1 cellular context compared by ENCODE assay signal in the genomic region with DNA sequence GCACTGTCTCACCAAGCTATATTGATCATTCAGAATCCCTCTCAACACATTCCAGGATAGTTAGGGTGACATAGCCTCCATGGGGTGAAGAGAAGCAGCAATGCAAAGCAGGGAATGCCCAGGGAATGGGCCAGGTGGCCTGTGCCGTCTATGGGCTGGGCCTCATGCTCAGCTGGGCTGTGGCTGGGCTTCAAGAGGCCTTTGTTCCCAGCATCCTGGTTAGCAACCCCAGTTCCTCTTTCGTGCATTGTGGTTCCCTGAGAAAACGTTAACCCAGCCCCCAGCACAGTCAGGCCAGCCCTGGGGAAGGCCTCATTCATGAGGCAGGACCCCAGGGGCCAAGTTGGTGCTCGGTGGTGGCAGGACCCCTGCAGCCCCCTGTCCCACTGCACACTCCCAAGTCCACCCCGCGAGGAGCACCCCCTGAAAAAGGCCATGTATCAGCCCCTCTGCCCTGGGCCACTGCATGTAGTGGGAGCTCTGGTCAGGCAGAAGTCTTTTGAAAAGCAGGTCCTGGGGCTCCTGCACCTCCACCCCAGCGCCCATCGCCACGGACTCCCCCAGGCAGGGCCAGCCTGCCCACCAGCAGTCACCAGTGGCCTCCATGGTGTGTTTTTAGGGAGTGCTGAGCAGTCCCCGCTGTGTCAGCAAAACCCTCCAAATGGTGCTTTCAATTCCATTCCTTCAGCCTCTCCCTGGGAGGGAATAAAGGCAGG.
TF ChIP-seq lines count a peak whose summit lies in the region.

No MANE protein-coding gene starts in this region.

TF ChIP-seq in K562, 482 proteins besides CTCF, POLR2A, EP300 and RAD21 (continued from another document and continues in another):
- TF ChIP-seq GABPB1 (CRISPR knock-in tag; IDR thresholded peaks at IDR 0.05) (0 out of 2 replicates have a peak, but pooled peaks have one; percentile 14), MIER1 (IDR thresholded peaks at IDR 0.05; ENCODE audit: low read depth) (no peak), STAT5A (IDR thresholded peaks at IDR 0.05; ENCODE audit: borderline replicate concordance, low read length) (no peak), ZNF695 (CRISPR knock-in tag; IDR thresholded peaks at IDR 0.05) (no peak), RUNX1 (IDR thresholded peaks at IDR 0.05; ENCODE audit: low read depth) (no peak), CC2D1A (IDR thresholded peaks at IDR 0.05) (no peak), ETS2 (tag; IDR thresholded peaks at IDR 0.05; ENCODE audit: borderline replicate concordance, poor library complexity, severe bottlenecking) (no peak), ZKSCAN1 (IDR thresholded peaks at IDR 0.05; ENCODE audit: low read depth, low read length) (no peak), ZKSCAN3 (CRISPR knock-in tag; IDR thresholded peaks at IDR 0.05) (peak; percentile 43; the same call in 1 of the 2 replicates), KDM4B (IDR thresholded peaks at IDR 0.05; ENCODE audit: borderline replicate concordance in 2 of 2, low read depth in 1 of 2) (no peak), ZNF23 (CRISPR knock-in tag; IDR thresholded peaks at IDR 0.05) (no peak), ZSCAN29 (IDR thresholded peaks at IDR 0.05) (no peak), MAFG (tag; conservative IDR thresholded peaks at IDR 0.05) (peak; percentile 79), ERF (CRISPR knock-in tag; IDR thresholded peaks at IDR 0.05) (peak; percentile 47; the same call in 1 of the 2 replicates), E2F3 (CRISPR knock-in tag; IDR thresholded peaks at IDR 0.05) (peak; percentile 80; the same call in 1 of the 2 replicates), ZFP1 (CRISPR knock-in tag; IDR thresholded peaks at IDR 0.05) (no peak), ZNF551 (CRISPR knock-in tag; IDR thresholded peaks at IDR 0.05) (no peak), SAFB2 (IDR thresholded peaks at IDR 0.05; ENCODE audit: borderline replicate concordance, low read depth, low read length, severe bottlenecking) (no peak), POLR2AphosphoS5 (IDR thresholded peaks at IDR 0.05; ENCODE audit: control insufficient read depth, insufficient read depth, low read depth, low read length) (no peak), KDM1A (IDR thresholded peaks at IDR 0.05) (no peak), RB1 (IDR thresholded peaks at IDR 0.05; ENCODE audit: low read depth) (no peak), CCAR2 (IDR thresholded peaks at IDR 0.05; ENCODE audit: low read depth, low read length) (no peak), ZNF274 (IDR thresholded peaks at IDR 0.05; ENCODE audit: borderline replicate concordance, low read depth, low read length) (no peak), HEY1 (CRISPR knock-in tag; IDR thresholded peaks at IDR 0.05; ENCODE audit: borderline replicate concordance) (no peak), FOXK1 (CRISPR knock-in tag; IDR thresholded peaks at IDR 0.05; ENCODE audit: borderline replicate concordance) (no peak), CBX2 (IDR thresholded peaks at IDR 0.05; ENCODE audit: insufficient read depth, low read length, poor library complexity, severe bottlenecking) (no peak), RBM34 (IDR thresholded peaks at IDR 0.05; ENCODE audit: borderline replicate concordance, insufficient read depth, low read length) (no peak), FOXJ2 (tag; IDR thresholded peaks at IDR 0.05) (no peak), SMAD3 (CRISPR knock-in tag; conservative IDR thresholded peaks at IDR 0.05) (peak; percentile 82; the same call in 1 of the 2 replicates), TAF9B (IDR thresholded peaks at IDR 0.05; ENCODE audit: partially characterized antibody) (no peak), CEBPG (CRISPR knock-in tag; IDR thresholded peaks at IDR 0.05) (no peak), CEBPG (tag; conservative IDR thresholded peaks at IDR 0.05 in 1 of 2, IDR thresholded peaks at IDR 0.05 in 1 of 2) (no peak), ZNF133 (CRISPR knock-in tag; IDR thresholded peaks at IDR 0.05) (no peak), SMARCE1 (IDR thresholded peaks at IDR 0.05) (no peak)
- TF ChIP-seq, protein P1, sequence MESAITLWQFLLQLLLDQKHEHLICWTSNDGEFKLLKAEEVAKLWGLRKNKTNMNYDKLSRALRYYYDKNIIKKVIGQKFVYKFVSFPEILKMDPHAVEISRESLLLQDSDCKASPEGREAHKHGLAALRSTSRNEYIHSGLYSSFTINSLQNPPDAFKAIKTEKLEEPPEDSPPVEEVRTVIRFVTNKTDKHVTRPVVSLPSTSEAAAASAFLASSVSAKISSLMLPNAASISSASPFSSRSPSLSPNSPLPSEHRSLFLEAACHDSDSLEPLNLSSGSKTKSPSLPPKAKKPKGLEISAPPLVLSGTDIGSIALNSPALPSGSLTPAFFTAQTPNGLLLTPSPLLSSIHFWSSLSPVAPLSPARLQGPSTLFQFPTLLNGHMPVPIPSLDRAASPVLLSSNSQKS (CRISPR knock-in tag; IDR thresholded peaks at IDR 0.05): no peak
- TF ChIP-seq, protein P2, sequence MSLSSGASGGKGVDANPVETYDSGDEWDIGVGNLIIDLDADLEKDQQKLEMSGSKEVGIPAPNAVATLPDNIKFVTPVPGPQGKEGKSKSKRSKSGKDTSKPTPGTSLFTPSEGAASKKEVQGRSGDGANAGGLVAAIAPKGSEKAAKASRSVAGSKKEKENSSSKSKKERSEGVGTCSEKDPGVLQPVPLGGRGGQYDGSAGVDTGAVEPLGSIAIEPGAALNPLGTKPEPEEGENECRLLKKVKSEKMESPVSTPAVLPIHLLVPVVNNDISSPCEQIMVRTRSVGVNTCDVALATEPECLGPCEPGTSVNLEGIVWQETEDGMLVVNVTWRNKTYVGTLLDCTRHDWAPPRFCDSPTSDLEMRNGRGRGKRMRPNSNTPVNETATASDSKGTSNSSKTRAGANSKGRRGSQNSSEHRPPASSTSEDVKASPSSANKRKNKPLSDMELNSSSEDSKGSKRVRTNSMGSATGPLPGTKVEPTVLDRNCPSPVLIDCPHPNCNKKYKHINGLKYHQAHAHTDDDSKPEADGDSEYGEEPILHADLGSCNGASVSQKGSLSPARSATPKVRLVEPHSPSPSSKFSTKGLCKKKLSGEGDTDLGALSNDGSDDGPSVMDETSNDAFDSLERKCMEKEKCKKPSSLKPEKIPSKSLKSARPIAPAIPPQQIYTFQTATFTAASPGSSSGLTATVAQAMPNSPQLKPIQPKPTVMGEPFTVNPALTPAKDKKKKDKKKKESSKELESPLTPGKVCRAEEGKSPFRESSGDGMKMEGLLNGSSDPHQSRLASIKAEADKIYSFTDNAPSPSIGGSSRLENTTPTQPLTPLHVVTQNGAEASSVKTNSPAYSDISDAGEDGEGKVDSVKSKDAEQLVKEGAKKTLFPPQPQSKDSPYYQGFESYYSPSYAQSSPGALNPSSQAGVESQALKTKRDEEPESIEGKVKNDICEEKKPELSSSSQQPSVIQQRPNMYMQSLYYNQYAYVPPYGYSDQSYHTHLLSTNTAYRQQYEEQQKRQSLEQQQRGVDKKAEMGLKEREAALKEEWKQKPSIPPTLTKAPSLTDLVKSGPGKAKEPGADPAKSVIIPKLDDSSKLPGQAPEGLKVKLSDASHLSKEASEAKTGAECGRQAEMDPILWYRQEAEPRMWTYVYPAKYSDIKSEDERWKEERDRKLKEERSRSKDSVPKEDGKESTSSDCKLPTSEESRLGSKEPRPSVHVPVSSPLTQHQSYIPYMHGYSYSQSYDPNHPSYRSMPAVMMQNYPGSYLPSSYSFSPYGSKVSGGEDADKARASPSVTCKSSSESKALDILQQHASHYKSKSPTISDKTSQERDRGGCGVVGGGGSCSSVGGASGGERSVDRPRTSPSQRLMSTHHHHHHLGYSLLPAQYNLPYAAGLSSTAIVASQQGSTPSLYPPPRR (CRISPR knock-in tag; IDR thresholded peaks at IDR 0.05; ENCODE audit: borderline replicate concordance): no peak
- TF ChIP-seq, protein P3, sequence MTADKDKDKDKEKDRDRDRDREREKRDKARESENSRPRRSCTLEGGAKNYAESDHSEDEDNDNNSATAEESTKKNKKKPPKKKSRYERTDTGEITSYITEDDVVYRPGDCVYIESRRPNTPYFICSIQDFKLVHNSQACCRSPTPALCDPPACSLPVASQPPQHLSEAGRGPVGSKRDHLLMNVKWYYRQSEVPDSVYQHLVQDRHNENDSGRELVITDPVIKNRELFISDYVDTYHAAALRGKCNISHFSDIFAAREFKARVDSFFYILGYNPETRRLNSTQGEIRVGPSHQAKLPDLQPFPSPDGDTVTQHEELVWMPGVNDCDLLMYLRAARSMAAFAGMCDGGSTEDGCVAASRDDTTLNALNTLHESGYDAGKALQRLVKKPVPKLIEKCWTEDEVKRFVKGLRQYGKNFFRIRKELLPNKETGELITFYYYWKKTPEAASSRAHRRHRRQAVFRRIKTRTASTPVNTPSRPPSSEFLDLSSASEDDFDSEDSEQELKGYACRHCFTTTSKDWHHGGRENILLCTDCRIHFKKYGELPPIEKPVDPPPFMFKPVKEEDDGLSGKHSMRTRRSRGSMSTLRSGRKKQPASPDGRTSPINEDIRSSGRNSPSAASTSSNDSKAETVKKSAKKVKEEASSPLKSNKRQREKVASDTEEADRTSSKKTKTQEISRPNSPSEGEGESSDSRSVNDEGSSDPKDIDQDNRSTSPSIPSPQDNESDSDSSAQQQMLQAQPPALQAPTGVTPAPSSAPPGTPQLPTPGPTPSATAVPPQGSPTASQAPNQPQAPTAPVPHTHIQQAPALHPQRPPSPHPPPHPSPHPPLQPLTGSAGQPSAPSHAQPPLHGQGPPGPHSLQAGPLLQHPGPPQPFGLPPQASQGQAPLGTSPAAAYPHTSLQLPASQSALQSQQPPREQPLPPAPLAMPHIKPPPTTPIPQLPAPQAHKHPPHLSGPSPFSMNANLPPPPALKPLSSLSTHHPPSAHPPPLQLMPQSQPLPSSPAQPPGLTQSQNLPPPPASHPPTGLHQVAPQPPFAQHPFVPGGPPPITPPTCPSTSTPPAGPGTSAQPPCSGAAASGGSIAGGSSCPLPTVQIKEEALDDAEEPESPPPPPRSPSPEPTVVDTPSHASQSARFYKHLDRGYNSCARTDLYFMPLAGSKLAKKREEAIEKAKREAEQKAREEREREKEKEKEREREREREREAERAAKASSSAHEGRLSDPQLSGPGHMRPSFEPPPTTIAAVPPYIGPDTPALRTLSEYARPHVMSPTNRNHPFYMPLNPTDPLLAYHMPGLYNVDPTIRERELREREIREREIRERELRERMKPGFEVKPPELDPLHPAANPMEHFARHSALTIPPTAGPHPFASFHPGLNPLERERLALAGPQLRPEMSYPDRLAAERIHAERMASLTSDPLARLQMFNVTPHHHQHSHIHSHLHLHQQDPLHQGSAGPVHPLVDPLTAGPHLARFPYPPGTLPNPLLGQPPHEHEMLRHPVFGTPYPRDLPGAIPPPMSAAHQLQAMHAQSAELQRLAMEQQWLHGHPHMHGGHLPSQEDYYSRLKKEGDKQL (CRISPR knock-in tag; IDR thresholded peaks at IDR 0.05; ENCODE audit: borderline replicate concordance): no peak
- TF ChIP-seq, protein P4, sequence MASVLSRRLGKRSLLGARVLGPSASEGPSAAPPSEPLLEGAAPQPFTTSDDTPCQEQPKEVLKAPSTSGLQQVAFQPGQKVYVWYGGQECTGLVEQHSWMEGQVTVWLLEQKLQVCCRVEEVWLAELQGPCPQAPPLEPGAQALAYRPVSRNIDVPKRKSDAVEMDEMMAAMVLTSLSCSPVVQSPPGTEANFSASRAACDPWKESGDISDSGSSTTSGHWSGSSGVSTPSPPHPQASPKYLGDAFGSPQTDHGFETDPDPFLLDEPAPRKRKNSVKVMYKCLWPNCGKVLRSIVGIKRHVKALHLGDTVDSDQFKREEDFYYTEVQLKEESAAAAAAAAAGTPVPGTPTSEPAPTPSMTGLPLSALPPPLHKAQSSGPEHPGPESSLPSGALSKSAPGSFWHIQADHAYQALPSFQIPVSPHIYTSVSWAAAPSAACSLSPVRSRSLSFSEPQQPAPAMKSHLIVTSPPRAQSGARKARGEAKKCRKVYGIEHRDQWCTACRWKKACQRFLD (CRISPR knock-in tag; IDR thresholded peaks at IDR 0.05): peak; percentile 71; the same call in 1 of the 2 replicates
- TF ChIP-seq, protein P5, sequence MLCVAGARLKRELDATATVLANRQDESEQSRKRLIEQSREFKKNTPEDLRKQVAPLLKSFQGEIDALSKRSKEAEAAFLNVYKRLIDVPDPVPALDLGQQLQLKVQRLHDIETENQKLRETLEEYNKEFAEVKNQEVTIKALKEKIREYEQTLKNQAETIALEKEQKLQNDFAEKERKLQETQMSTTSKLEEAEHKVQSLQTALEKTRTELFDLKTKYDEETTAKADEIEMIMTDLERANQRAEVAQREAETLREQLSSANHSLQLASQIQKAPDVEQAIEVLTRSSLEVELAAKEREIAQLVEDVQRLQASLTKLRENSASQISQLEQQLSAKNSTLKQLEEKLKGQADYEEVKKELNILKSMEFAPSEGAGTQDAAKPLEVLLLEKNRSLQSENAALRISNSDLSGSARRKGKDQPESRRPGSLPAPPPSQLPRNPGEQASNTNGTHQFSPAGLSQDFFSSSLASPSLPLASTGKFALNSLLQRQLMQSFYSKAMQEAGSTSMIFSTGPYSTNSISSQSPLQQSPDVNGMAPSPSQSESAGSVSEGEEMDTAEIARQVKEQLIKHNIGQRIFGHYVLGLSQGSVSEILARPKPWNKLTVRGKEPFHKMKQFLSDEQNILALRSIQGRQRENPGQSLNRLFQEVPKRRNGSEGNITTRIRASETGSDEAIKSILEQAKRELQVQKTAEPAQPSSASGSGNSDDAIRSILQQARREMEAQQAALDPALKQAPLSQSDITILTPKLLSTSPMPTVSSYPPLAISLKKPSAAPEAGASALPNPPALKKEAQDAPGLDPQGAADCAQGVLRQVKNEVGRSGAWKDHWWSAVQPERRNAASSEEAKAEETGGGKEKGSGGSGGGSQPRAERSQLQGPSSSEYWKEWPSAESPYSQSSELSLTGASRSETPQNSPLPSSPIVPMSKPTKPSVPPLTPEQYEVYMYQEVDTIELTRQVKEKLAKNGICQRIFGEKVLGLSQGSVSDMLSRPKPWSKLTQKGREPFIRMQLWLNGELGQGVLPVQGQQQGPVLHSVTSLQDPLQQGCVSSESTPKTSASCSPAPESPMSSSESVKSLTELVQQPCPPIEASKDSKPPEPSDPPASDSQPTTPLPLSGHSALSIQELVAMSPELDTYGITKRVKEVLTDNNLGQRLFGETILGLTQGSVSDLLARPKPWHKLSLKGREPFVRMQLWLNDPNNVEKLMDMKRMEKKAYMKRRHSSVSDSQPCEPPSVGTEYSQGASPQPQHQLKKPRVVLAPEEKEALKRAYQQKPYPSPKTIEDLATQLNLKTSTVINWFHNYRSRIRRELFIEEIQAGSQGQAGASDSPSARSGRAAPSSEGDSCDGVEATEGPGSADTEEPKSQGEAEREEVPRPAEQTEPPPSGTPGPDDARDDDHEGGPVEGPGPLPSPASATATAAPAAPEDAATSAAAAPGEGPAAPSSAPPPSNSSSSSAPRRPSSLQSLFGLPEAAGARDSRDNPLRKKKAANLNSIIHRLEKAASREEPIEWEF (CRISPR knock-in tag; IDR thresholded peaks at IDR 0.05): no peak; the same call in 1 of the 2 replicates
- TF ChIP-seq, protein P6, sequence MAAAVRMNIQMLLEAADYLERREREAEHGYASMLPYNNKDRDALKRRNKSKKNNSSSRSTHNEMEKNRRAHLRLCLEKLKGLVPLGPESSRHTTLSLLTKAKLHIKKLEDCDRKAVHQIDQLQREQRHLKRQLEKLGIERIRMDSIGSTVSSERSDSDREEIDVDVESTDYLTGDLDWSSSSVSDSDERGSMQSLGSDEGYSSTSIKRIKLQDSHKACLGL (CRISPR knock-in tag; IDR thresholded peaks at IDR 0.05; ENCODE audit: borderline replicate concordance, poor library complexity, severe bottlenecking): no peak
- TF ChIP-seq, protein P7, sequence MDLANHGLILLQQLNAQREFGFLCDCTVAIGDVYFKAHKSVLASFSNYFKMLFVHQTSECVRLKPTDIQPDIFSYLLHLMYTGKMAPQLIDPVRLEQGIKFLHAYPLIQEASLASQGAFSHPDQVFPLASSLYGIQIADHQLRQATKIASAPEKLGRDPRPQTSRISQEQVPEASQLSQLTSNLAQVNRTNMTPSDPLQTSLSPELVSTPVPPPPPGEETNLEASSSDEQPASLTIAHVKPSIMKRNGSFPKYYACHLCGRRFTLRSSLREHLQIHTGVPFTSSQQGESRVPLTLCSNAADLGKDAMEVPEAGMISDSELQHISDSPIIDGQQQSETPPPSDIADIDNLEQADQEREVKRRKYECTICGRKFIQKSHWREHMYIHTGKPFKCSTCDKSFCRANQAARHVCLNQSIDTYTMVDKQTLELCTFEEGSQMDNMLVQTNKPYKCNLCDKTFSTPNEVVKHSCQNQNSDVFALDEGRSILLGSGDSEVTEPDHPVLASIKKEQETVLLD (IDR thresholded peaks at IDR 0.05): no peak
